9 cellular contexts compared by ENCODE assay signal in genomic region chr3:195209836-195210551, GRCh38.
DNase-seq lines count a peak whose midpoint lies in the region; ATAC-seq and TF ChIP-seq lines count a peak whose summit lies in the region.
"Had no signal": no experiment of that assay in that cellular context is flagged by ENCODE, and none has a peak within 500 bp of the region (broad histone marks: within the 10 kb centered on the region; RNA-seq: fewer than 3 reads in every experiment).

No MANE protein-coding gene starts in this region.

- no peak overlapping the region for H2BK5ac ChIP-seq in trophoblast cell (ENCODE audit: low read depth, low read length, poor library complexity)

- no CpG with 5 or more reads among the region's 20 CpGs for WGBS in trophoblast cell (ENCODE audit: extremely low coverage, insufficient coverage, insufficient read length)

- H4K91ac ChIP-seq in trophoblast cell (ENCODE audit: low read depth, low read length) = no peak overlapping the region

- peak overlapping the region; percentile 3 for H3K18ac ChIP-seq in trophoblast cell (ENCODE audit: low read length)

- peaks cover 2% of the 10 kb centered on the region for H3K79me1 ChIP-seq in trophoblast cell (ENCODE audit: low read length)

- H4K12ac ChIP-seq in trophoblast cell (ENCODE audit: low read depth, low read length) = no peak overlapping the region

- peak overlapping the region; percentile 35 for H2BK12ac ChIP-seq in trophoblast cell (ENCODE audit: low read length)

- H2AK5ac ChIP-seq in trophoblast cell (ENCODE audit: low read length) = no peak overlapping the region

- peaks cover 15% of the 10 kb centered on the region for H3K27me3 Mint-ChIP-seq in glutamatergic neuron (ENCODE audit: unreplicated experiment)
- H3K27me3 Mint-ChIP-seq in T-helper 2 cell treated with Interferon-gamma antibody and Interleukin-4, amounts not matched to agents 5 μg/mL and 100 μg/mL, for 36 hours (ENCODE audit: low read depth) = no peaks in the 10 kb centered on the region

- H3K4me1 Mint-ChIP-seq in glutamatergic neuron (ENCODE audit: low read depth, unreplicated experiment) = peaks cover 32% of the 10 kb centered on the region
- H3K4me1 Mint-ChIP-seq in T-helper 2 cell treated with Interferon-gamma antibody and Interleukin-4, amounts not matched to agents 5 μg/mL and 100 μg/mL, for 36 hours (ENCODE audit: low read depth) = no peaks in the 10 kb centered on the region

- H3K36me3 ChIP-seq in SK-N-MC (ENCODE audit: insufficient read depth, low read length) (no peaks in the 10 kb centered on the region; the same call in 1 of the 2 replicates), trophoblast cell (ENCODE audit: control insufficient read depth in 1 of 2, insufficient read depth in 2 of 2, low read length in 2 of 2) (peaks cover 0 to 3% of the 10 kb centered on the region in 2 experiments)

- H3K9me3 ChIP-seq in SK-N-MC (ENCODE audit: low read depth, low read length) (no peaks in the 10 kb centered on the region), trophoblast cell (ENCODE audit: insufficient read depth, low read depth, low read length) (no peaks in the 10 kb centered on the region)

- H4K8ac ChIP-seq in trophoblast cell (ENCODE audit: low read depth, low read length) = no peak overlapping the region

- H3K9ac ChIP-seq in SK-N-MC (ENCODE audit: insufficient read length) (peak overlapping the region; percentile 13), trophoblast cell (ENCODE audit: low read length) (no peak overlapping the region)

- H3K4me3 Mint-ChIP-seq in glutamatergic neuron (ENCODE audit: unreplicated experiment) = peak overlapping the region; percentile 72
- no peak overlapping the region for H3K4me3 Mint-ChIP-seq in T-helper 2 cell treated with Interferon-gamma antibody and Interleukin-4, amounts not matched to agents 5 μg/mL and 100 μg/mL, for 36 hours

- H3K36me3 Mint-ChIP-seq in glutamatergic neuron (ENCODE audit: unreplicated experiment) = peaks cover 8% of the 10 kb centered on the region
- H3K36me3 Mint-ChIP-seq in T-helper 2 cell treated with Interferon-gamma antibody and Interleukin-4, amounts not matched to agents 5 μg/mL and 100 μg/mL, for 36 hours (ENCODE audit: low read depth) = no peaks in the 10 kb centered on the region

- H3K27ac ChIP-seq in SK-N-MC = peak overlapping the region; percentile 88
- H3K27ac ChIP-seq in trophoblast cell (ENCODE audit: low read depth, low read length) = no peak overlapping the region

- no peaks in the 10 kb centered on the region for H3K27me3 ChIP-seq in trophoblast cell (ENCODE audit: insufficient read depth, low read length)

- H3K4me3 ChIP-seq in SK-N-MC (peak overlapping the region; percentile 35), trophoblast cell (ENCODE audit: low read depth, low read length) (no peak overlapping the region)

- no peak overlapping the region for H3K4me2 ChIP-seq in trophoblast cell (ENCODE audit: low read length)

- peak overlapping the region; percentile 94 for H3K27ac Mint-ChIP-seq in glutamatergic neuron (ENCODE audit: unreplicated experiment)
- H3K27ac Mint-ChIP-seq in T-helper 2 cell treated with Interferon-gamma antibody and Interleukin-4, amounts not matched to agents 5 μg/mL and 100 μg/mL, for 36 hours = no peak overlapping the region

- no peak overlapping the region for H2BK120ac ChIP-seq in trophoblast cell (ENCODE audit: insufficient read depth, low read length, poor library complexity)

- no peak for TF ChIP-seq CTCF in glutamatergic neuron (IDR thresholded peaks at IDR 0.05; ENCODE audit: partially characterized antibody, unreplicated experiment)

- H2AFZ ChIP-seq in trophoblast cell (ENCODE audit: insufficient read depth, low read length, poor library complexity) = no peak overlapping the region

- peak; percentile 64 for DNase-seq in AG20443 (ENCODE audit: low spot score)
- no peak for DNase-seq in SK-N-MC (ENCODE audit: low read depth, low spot score)
- peak; percentile 75 for DNase-seq in glutamatergic neuron
- DNase-seq in trophoblast cell = no peak
- DNase-seq in NCI-H1417 (lab: John Stamatoyannopoulos, UW) = no peak
- DNase-seq in T-helper 2 cell treated with Interferon-gamma antibody and Interleukin-4, amounts not matched to agents 5 μg/mL and 100 μg/mL, for 36 hours (ENCODE audit: low spot score) = no peak
- DNase-seq in NCI-H1436 (lab: John Stamatoyannopoulos, UW) = no peak
- DNase-seq: Calu3 had no signal

- H3K79me2 ChIP-seq in trophoblast cell (ENCODE audit: control insufficient read depth, insufficient read depth, low read length, poor library complexity) = no peaks in the 10 kb centered on the region

- peak overlapping the region; percentile 10 for H3K14ac ChIP-seq in trophoblast cell (ENCODE audit: low read length)

- peaks cover 13 to 22% of the 10 kb centered on the region in 2 experiments for H3K4me1 ChIP-seq in trophoblast cell (ENCODE audit: control insufficient read depth in 1 of 2, insufficient read depth in 2 of 2, low read length in 2 of 2)

- H3K23ac ChIP-seq in trophoblast cell (ENCODE audit: low read length) = no peak overlapping the region

- no peak for ATAC-seq in GM19035 (IDR thresholded peaks at IDR 0.05; ENCODE audit: unreplicated experiment)

- no peak overlapping the region for H3K4ac ChIP-seq in trophoblast cell (ENCODE audit: low read depth, low read length)

- H3K9me3 Mint-ChIP-seq in glutamatergic neuron (ENCODE audit: unreplicated experiment) = peaks cover 26% of the 10 kb centered on the region
- no peaks in the 10 kb centered on the region for H3K9me3 Mint-ChIP-seq in T-helper 2 cell treated with Interferon-gamma antibody and Interleukin-4, amounts not matched to agents 5 μg/mL and 100 μg/mL, for 36 hours

Comparison
In these comparisons a context has a peak if more than half of its experiments do, and no peak if none do; other contexts are left out.
1. DNase-seq: peak in AG20443 (single experiment) and glutamatergic neuron (single experiment); none in SK-N-MC (single experiment), trophoblast cell (0 of 2), NCI-H1417 (0 of 3), T-helper 2 cell treated with Interferon-gamma antibody and Interleukin-4, amounts not matched to agents 5 μg/mL and 100 μg/mL, for 36 hours (single experiment) and NCI-H1436 (single experiment).